Comparison of ENCODE assay signal across 9 cellular contexts in the genomic region with DNA sequence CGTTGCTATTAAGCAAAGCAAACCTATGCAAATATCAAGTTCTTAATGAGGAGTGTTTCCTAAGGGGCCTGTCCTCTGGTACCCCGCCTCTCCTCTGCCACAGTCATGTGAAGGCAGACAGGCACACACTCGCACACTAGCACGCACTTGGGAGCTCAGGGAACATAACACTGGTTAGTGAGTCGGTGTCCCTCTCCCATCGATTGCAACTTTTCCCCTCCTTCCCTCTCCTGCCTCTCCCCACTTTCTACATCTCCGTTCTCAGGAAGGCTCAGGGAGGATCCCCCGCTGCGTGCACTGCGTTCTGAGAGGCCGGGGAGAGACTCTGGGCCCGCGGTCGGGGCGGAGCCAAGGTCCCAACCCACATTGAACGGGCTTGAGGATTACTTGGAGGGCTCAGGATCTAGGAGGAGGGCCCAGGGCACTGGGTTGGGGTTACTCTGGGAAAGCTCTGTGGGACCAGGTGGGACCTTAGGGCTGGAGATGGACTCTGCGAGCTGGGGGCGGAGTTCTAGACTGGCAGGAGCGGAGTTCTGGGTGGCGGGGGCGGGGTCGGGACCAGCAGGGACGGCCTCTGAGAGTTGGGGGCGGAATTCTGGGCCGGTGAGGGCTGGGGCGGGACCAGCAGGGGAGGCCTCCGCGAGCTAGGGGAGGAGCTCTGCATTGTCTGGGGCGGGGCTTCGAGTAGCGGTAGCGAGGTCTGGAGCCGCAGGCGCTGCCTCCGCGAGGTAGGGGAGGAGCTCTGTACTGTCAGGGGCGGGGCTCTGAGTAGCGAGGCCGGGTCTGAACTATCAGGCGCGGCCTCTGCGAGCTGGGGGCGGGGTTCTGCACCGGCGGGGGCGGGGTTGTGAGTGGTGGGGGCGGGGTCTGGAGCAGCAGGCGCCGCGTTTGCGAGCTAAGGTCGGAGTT. TPM values are rescaled to one million over a fixed set of nuclear protein-coding genes. Genes with fewer than 3 reads are reported as not detected.
DNase-seq lines count a peak whose midpoint lies in the region; ATAC-seq and TF ChIP-seq lines count a peak whose summit lies in the region.
"Had no signal": no experiment of that assay in that cellular context is flagged by ENCODE, and none has a peak within 500 bp of the region (broad histone marks: within the 10 kb centered on the region; RNA-seq: fewer than 3 reads in every experiment).

No MANE protein-coding gene starts in this region.

- peak overlapping the region; percentile 80 for H3K27ac ChIP-seq in CD4-positive, CD25-positive, alpha-beta regulatory T cell (ENCODE audit: insufficient read depth, low read length, poor library complexity, severe bottlenecking)
- H3K27ac ChIP-seq in right lobe of liver = peak overlapping the region; percentile 78 to 93 (median 85)

- intact Hi-C loops in right lobe of liver (cut with DNase I) = no loop called here

- peaks cover 15 to 24% (median 16%) of the 10 kb centered on the region in 4 donors for H3K4me1 Mint-ChIP-seq in CD4-positive, CD25-positive, alpha-beta regulatory T cell

- H3K4me1 ChIP-seq in CD4-positive, CD25-positive, alpha-beta regulatory T cell (ENCODE audit: control insufficient read depth, insufficient read depth, low read length, poor library complexity, severe bottlenecking) = peaks cover 20% of the 10 kb centered on the region
- peaks cover 0 to 11% (median 3%) of the 10 kb centered on the region in 4 donors for H3K4me1 ChIP-seq in right lobe of liver

- H3K36me3 ChIP-seq in CD4-positive, CD25-positive, alpha-beta regulatory T cell (ENCODE audit: control insufficient read depth, insufficient read depth, low read length) = no peaks in the 10 kb centered on the region
- no peaks in the 10 kb centered on the region for H3K36me3 ChIP-seq in right lobe of liver

- no peak for TF ChIP-seq CTCF in right lobe of liver (IDR thresholded peaks at IDR 0.05)

- H3K9me3 ChIP-seq in CD4-positive, CD25-positive, alpha-beta regulatory T cell (ENCODE audit: control insufficient read depth in 2 of 2, low read length in 2 of 2) = no peaks in the 10 kb centered on the region
- no peaks in the 10 kb centered on the region for H3K9me3 ChIP-seq in right lobe of liver

- H3K4me3 Mint-ChIP-seq in CD4-positive, CD25-positive, alpha-beta regulatory T cell = no peak overlapping the region

- no peaks in the 10 kb centered on the region for H3K36me3 Mint-ChIP-seq in CD4-positive, CD25-positive, alpha-beta regulatory T cell

- peak overlapping the region; percentile 93 to 98 (median 96) for H3K27ac Mint-ChIP-seq in CD4-positive, CD25-positive, alpha-beta regulatory T cell

- H3K27me3 Mint-ChIP-seq in CD4-positive, CD25-positive, alpha-beta regulatory T cell = no peaks in the 10 kb centered on the region

- peak; percentile 66 for TF ChIP-seq POLR2A in right lobe of liver (IDR thresholded peaks at IDR 0.05)

- peaks cover 3% of the 10 kb centered on the region for H3K27me3 ChIP-seq in CD4-positive, CD25-positive, alpha-beta regulatory T cell (ENCODE audit: control insufficient read depth, insufficient read depth, low read length)
- no peaks in the 10 kb centered on the region for H3K27me3 ChIP-seq in right lobe of liver

- ATAC-seq in CD4-positive, CD25-positive, alpha-beta regulatory T cell (ENCODE audit: low read depth in 2 of 2) = peak; percentile 91 to 92
- ATAC-seq in GM19452 (IDR thresholded peaks at IDR 0.05; ENCODE audit: unreplicated experiment) (peak; percentile 93), HG03571 (IDR thresholded peaks at IDR 0.05; ENCODE audit: unreplicated experiment) (peak; percentile 95), right lobe of liver (peak; percentile 92 to 97 (median 92))

- no peaks in the 10 kb centered on the region for H3K9me3 Mint-ChIP-seq in CD4-positive, CD25-positive, alpha-beta regulatory T cell
- H3K9me3 Mint-ChIP-seq: nephron had no signal

- WGBS in right lobe of liver (ENCODE audit: insufficient coverage, low coverage, low lambda C conversion rate, missing lambda C conversion rate) = 2% methylated on average over 23 of the region's 52 CpGs

- peak; percentile 98 for DNase-seq in CD4-positive, CD25-positive, alpha-beta regulatory T cell
- DNase-seq in NCI-H748 treated with DMSO at 0.1 percent for 48 hours (lab: John Stamatoyannopoulos, UW) (peak; percentile 90), dermis microvascular lymphatic vessel endothelial cell (ENCODE audit: low read depth in 2 of 2) (peak; percentile 96 to 99), right lobe of liver (peak; percentile 100)
- peak; percentile 99 for DNase-seq in activated CD4-positive, alpha-beta T cell treated with anti-CD3 and anti-CD28 coated beads, Interleukin-2, amount 50 U/mL, for 4 hours
- peak; percentile 99 for DNase-seq in stimulated activated CD4-positive, alpha-beta T cell treated with anti-CD3 and anti-CD28 coated beads, Interleukin-4, amount 100 ng/mL, for 24 hours

- peak overlapping the region; percentile 86 for H3K4me3 ChIP-seq in CD4-positive, CD25-positive, alpha-beta regulatory T cell (ENCODE audit: low read depth, low read length)
- peak overlapping the region; percentile 50 to 95 (median 68) for H3K4me3 ChIP-seq in right lobe of liver

RNA-seq across cellular contexts. Expression of a gene that starts 0.5 kb away (rescaled TPM):
- total RNA-seq in CD4-positive, CD25-positive, alpha-beta regulatory T cell = 2.8 TPM
- 1 to 10 TPM; 2.3 to 3.2 (median 2.8) TPM for polyA plus RNA-seq in CD4-positive, CD25-positive, alpha-beta regulatory T cell
- 25.4 and 40.5 TPM in 2 replicates for total RNA-seq in dermis microvascular lymphatic vessel endothelial cell
- total RNA-seq in right lobe of liver = 100 to 1,000 TPM in 2 of 6 experiments, 10 to 100 TPM in 4; 26.8 to 264 (median 57.1) TPM

RNA-seq across cellular contexts. Expression of a gene that starts 0.5 kb away (rescaled TPM):
- total RNA-seq in CD4-positive, CD25-positive, alpha-beta regulatory T cell = 21.1 TPM
- polyA plus RNA-seq in CD4-positive, CD25-positive, alpha-beta regulatory T cell = 10 to 100 TPM; 12.4 to 27.2 (median 17.5) TPM
- total RNA-seq in dermis microvascular lymphatic vessel endothelial cell (46.2 and 76.0 TPM in 2 replicates), right lobe of liver (10 to 100 TPM; 26.6 to 50.2 (median 37.5) TPM)

Comparison
In these comparisons a context has a peak if more than half of its experiments do, and no peak if none do; other contexts are left out.
1. Peak in every context shown above with its lines: DNase-seq, ATAC-seq, H3K4me3 ChIP-seq and H3K27ac ChIP-seq.